Comparison of ENCODE assay signal across 11 cellular contexts in genomic region chr22:20566420-20567260, GRCh38. TPM values are rescaled to one million over a fixed set of nuclear protein-coding genes. Genes with fewer than 3 reads are reported as not detected.
DNase-seq lines count a peak whose midpoint lies in the region; ATAC-seq and TF ChIP-seq lines count a peak whose summit lies in the region.
"Had no signal": no experiment of that assay in that cellular context is flagged by ENCODE, and none has a peak within 500 bp of the region (broad histone marks: within the 10 kb centered on the region; RNA-seq: fewer than 3 reads in every experiment).

No MANE protein-coding gene starts in this region.

- H3K27me3 ChIP-seq in adrenal gland = no peaks in the 10 kb centered on the region
- H3K27me3 ChIP-seq in left lung = no peaks in the 10 kb centered on the region
- H3K27me3 ChIP-seq in upper lobe of right lung = no peaks in the 10 kb centered on the region

- DNase-seq in activated CD8-positive, alpha-beta memory T cell treated with anti-CD3 and anti-CD28 coated beads, Interleukin-2, amount 10 ng/mL, durations not matched to agents 7 days and 5 days = peak; percentile 78
- DNase-seq in activated CD8-positive, alpha-beta memory T cell treated with anti-CD3 and anti-CD28 coated beads for 24 hours = no peak
- DNase-seq in adrenal gland = peak in 6 of 7 donors; percentile 73 to 86 (median 80)
- peak in 1 of 2 donors; percentile 51 for DNase-seq in left lung
- DNase-seq in upper lobe of right lung = peak; percentile 63
- no peak for DNase-seq in DMS79 (lab: John Stamatoyannopoulos, UW)
- DNase-seq: NCI-H1417 treated with DMSO at 0.1 percent for 48 hours had no signal

- H3K9me3 Mint-ChIP-seq in activated CD8-positive, alpha-beta memory T cell treated with anti-CD3 and anti-CD28 coated beads, Interleukin-2, amount 10 ng/mL, durations not matched to agents 7 days and 5 days (ENCODE audit: low read depth) = no peaks in the 10 kb centered on the region

- H3K36me3 ChIP-seq in adrenal gland (replicated peaks in 1 of 2) (peaks cover 0 to 73% of the 10 kb centered on the region in 2 donors), left lung (peaks cover 0 to 93% of the 10 kb centered on the region in 2 donors), upper lobe of right lung (peaks cover 68% of the 10 kb centered on the region)

- intact Hi-C loops in adrenal gland (cut with DNase I) (loop anchor here in 1 of 2 donors (10.0 kb wide), 2 partner anchors 52 to 142 kb away; no protein-coding TSS in a partner anchor), left lung (cut with DNase I) (no loop called here), upper lobe of right lung (cut with DNase I) (no loop called here)

- peak overlapping the region; percentile 19 for H3K4me3 Mint-ChIP-seq in activated CD8-positive, alpha-beta memory T cell treated with anti-CD3 and anti-CD28 coated beads, Interleukin-2, amount 10 ng/mL, durations not matched to agents 7 days and 5 days
- H3K4me3 Mint-ChIP-seq: B cell had no signal

- TF ChIP-seq CTCF in adrenal gland (IDR thresholded peaks at IDR 0.05) (no peak), left lung (IDR thresholded peaks at IDR 0.05) (no peak), upper lobe of right lung (IDR thresholded peaks at IDR 0.05) (no peak)

- CTCF ChIA-PET in activated CD8-positive, alpha-beta memory T cell treated with anti-CD3 and anti-CD28 coated beads, Interleukin-2, amount 10 ng/mL, durations not matched to agents 7 days and 5 days (lab: Charles Lee) = interaction anchor here (1.0 to 14.1 kb wide), 6 partner anchors 15 to 217 kb away, joined by 3 to 406 read pairs (median 6); partner anchors contain the start of gene MED15

- H3K27me3 Mint-ChIP-seq in activated CD8-positive, alpha-beta memory T cell treated with anti-CD3 and anti-CD28 coated beads, Interleukin-2, amount 10 ng/mL, durations not matched to agents 7 days and 5 days = no peaks in the 10 kb centered on the region
- H3K27me3 Mint-ChIP-seq: B cell had no signal

- WGBS in adrenal gland, 4 donors = 70 to 77% (median 74%) methylated on average over 9 to 14 of the region's 14 CpGs

- peaks cover 28 to 48% of the 10 kb centered on the region in 2 donors for H3K4me1 ChIP-seq in adrenal gland (replicated peaks in 1 of 2)
- peaks cover 38 to 51% of the 10 kb centered on the region in 2 donors for H3K4me1 ChIP-seq in left lung
- peaks cover 55% of the 10 kb centered on the region for H3K4me1 ChIP-seq in upper lobe of right lung

- H3K4me1 Mint-ChIP-seq in activated CD8-positive, alpha-beta memory T cell treated with anti-CD3 and anti-CD28 coated beads, Interleukin-2, amount 10 ng/mL, durations not matched to agents 7 days and 5 days = peaks cover 96% of the 10 kb centered on the region

- H3K9me3 ChIP-seq in adrenal gland (replicated peaks in 1 of 3) (no peaks in the 10 kb centered on the region), left lung (no peaks in the 10 kb centered on the region), upper lobe of right lung (no peaks in the 10 kb centered on the region)
- H3K9me3 ChIP-seq: thoracic aorta had no signal

- H3K36me3 Mint-ChIP-seq in activated CD8-positive, alpha-beta memory T cell treated with anti-CD3 and anti-CD28 coated beads, Interleukin-2, amount 10 ng/mL, durations not matched to agents 7 days and 5 days = peaks cover 74% of the 10 kb centered on the region

- H3K27ac Mint-ChIP-seq in activated CD8-positive, alpha-beta memory T cell treated with anti-CD3 and anti-CD28 coated beads, Interleukin-2, amount 10 ng/mL, durations not matched to agents 7 days and 5 days = peak overlapping the region; percentile 93
- H3K27ac Mint-ChIP-seq: B cell had no signal

- no peak overlapping the region for H3K4me3 ChIP-seq in adrenal gland
- H3K4me3 ChIP-seq in left lung = no peak overlapping the region
- no peak overlapping the region for H3K4me3 ChIP-seq in upper lobe of right lung
- H3K4me3 ChIP-seq: thoracic aorta had no signal

- TF ChIP-seq POLR2A in adrenal gland (IDR thresholded peaks at IDR 0.05) = no peak

- peak; percentile 10 for ATAC-seq in activated CD8-positive, alpha-beta memory T cell treated with anti-CD3 and anti-CD28 coated beads, Interleukin-2, amount 10 ng/mL, durations not matched to agents 7 days and 5 days
- ATAC-seq in left lung = peak; percentile 4
- no peak for ATAC-seq in upper lobe of right lung
- no peak for ATAC-seq in HG03159 (IDR thresholded peaks at IDR 0.05; ENCODE audit: unreplicated experiment)
- no peak for ATAC-seq in HG02973 (IDR thresholded peaks at IDR 0.05; ENCODE audit: unreplicated experiment)

- H3K27ac ChIP-seq in adrenal gland (peak overlapping the region in 4 of 5 donors; percentile 38 to 85 (median 59)), left lung (peak overlapping the region; percentile 26 to 41), upper lobe of right lung (peak overlapping the region; percentile 76)

RNA-seq across cellular contexts. Expression of gene MED15, which starts 59.2 kb away (rescaled TPM):
- total RNA-seq in activated CD8-positive, alpha-beta memory T cell treated with anti-CD3 and anti-CD28 coated beads, Interleukin-2, amount 10 ng/mL, durations not matched to agents 7 days and 5 days = 100 to 1,000 TPM; 145 to 179 TPM
- total RNA-seq in adrenal gland (100 to 1,000 TPM in 3 of 8 donors, 10 to 100 TPM in 5; 43.3 to 149 (median 82.2) TPM), left lung (100 to 1,000 TPM in 1 of 2 donors, 10 to 100 TPM in 1; 89.6 to 121 TPM), upper lobe of right lung (96.9 TPM)
- polyA plus RNA-seq in adrenal gland = 100 to 1,000 TPM in 2 of 3 donors, 10 to 100 TPM in 1; 27.8 to 203 (median 197) TPM

Comparison
In these comparisons a context has a peak if more than half of its experiments do, and no peak if none do; other contexts are left out.
1. DNase-seq: peak in activated CD8-positive, alpha-beta memory T cell treated with anti-CD3 and anti-CD28 coated beads, Interleukin-2, amount 10 ng/mL, durations not matched to agents 7 days and 5 days (single experiment), adrenal gland (6 of 7) and upper lobe of right lung (single experiment); none in activated CD8-positive, alpha-beta memory T cell treated with anti-CD3 and anti-CD28 coated beads for 24 hours (single experiment) and DMS79 (single experiment).
2. ATAC-seq: peak in activated CD8-positive, alpha-beta memory T cell treated with anti-CD3 and anti-CD28 coated beads, Interleukin-2, amount 10 ng/mL, durations not matched to agents 7 days and 5 days (single experiment) and left lung (single experiment); none in upper lobe of right lung (single experiment), HG03159 (single experiment) and HG02973 (single experiment).
3. Peak in every context shown above with its lines, with median percentiles within 50 percentile points of each other: H3K27ac ChIP-seq.